ENCODE assay signal across 1 cellular context in the genomic region with DNA sequence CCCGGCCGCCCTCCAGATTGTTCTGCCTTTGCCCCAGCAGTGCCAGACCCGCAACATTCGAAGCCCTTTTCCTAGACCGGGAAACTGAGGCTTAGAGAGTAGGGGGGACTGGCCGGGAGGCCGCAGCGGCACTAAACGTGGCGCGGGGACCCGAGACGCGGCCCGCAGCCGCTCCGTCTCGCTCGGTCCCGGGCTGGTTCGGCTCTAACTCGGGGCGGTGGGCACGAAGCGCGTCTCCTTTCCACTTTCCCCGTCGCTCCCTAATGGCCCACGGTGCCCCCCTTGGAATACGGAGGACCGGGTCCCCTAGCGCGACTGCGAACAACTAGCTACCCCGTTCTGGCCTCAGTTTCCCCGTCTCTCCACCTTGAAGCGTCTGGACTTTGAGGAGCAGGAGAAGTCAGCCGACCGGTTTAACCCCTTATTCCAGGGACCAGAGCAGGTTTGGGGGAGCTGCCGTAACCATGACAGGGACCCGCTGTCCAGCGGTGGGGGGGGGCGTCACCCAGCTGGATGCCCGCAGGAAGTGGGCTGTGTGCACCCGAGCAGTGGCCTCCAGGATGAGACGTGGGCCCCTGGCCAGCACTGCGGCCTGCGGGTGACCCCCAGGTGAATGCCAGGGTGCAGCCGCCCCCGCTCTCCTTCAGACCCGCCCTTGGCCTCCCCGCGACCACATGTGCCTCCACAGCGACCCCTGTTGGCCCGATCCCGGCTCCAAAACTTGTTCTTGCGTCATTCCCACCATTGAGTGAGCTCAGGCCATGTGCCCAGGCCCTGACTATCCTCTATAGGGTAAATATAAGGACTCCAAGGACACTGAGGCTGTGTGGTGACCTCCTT.
TF ChIP-seq lines count a peak whose summit lies in the region.

No MANE protein-coding gene starts in this region.

TF ChIP-seq in HepG2, 621 proteins besides CTCF, POLR2A, EP300 and RAD21 (continued from another document and continues in another):
- peak; percentile 63 for TF ChIP-seq ZNF142 (CRISPR knock-in tag; IDR thresholded peaks at IDR 0.05)
- TF ChIP-seq ZNF841 (CRISPR knock-in tag; IDR thresholded peaks at IDR 0.05; ENCODE audit: borderline replicate concordance): no peak
- TF ChIP-seq ATF7-NPFF (CRISPR knock-in tag; IDR thresholded peaks at IDR 0.05; ENCODE audit: low read depth): no peak
- TF ChIP-seq UBTF (CRISPR knock-in tag; IDR thresholded peaks at IDR 0.05): peak; percentile 54
- peak; percentile 54; the same call in 1 of the 2 replicates for TF ChIP-seq NR2F2 (IDR thresholded peaks at IDR 0.05; ENCODE audit: borderline replicate concordance, low read depth)
- peak; percentile 97 for TF ChIP-seq MAX (IDR thresholded peaks at IDR 0.05)
- 0 out of 2 replicates have a peak, but pooled peaks have one; percentile 59 for TF ChIP-seq ZNF644 (CRISPR knock-in tag; IDR thresholded peaks at IDR 0.05; ENCODE audit: low read depth)
- peak; percentile 99 for TF ChIP-seq MYC (CRISPR knock-in tag; IDR thresholded peaks at IDR 0.05; ENCODE audit: borderline replicate concordance)
- peak; percentile 94 for TF ChIP-seq GATAD2A (CRISPR knock-in tag; IDR thresholded peaks at IDR 0.05)
- peak; percentile 34; the same call in 1 of the 2 replicates for TF ChIP-seq BHLHE40 (IDR thresholded peaks at IDR 0.05; ENCODE audit: low read length)
- no peak for TF ChIP-seq ZNF337 (CRISPR knock-in tag; IDR thresholded peaks at IDR 0.05; ENCODE audit: borderline replicate concordance, low read depth)
- peak; percentile 63 for TF ChIP-seq ARNT2 (CRISPR knock-in tag; IDR thresholded peaks at IDR 0.05; ENCODE audit: low read depth)
- TF ChIP-seq ZNF207 (IDR thresholded peaks at IDR 0.05; ENCODE audit: borderline replicate concordance): no peak
- no peak; the same call in 1 of the 2 replicates for TF ChIP-seq ZNF780A (CRISPR knock-in tag; IDR thresholded peaks at IDR 0.05)
- peak; percentile 97 for TF ChIP-seq RARA (CRISPR knock-in tag; IDR thresholded peaks at IDR 0.05)
- 0 out of 2 replicates have a peak, but pooled peaks have one; percentile 91 for TF ChIP-seq SIN3A (IDR thresholded peaks at IDR 0.05; ENCODE audit: borderline replicate concordance, low read depth, low read length)
- peak; percentile 72 for TF ChIP-seq BCL6 (CRISPR knock-in tag; IDR thresholded peaks at IDR 0.05)
- peak; percentile 66 for TF ChIP-seq PHF8 (CRISPR knock-in tag; IDR thresholded peaks at IDR 0.05)
- TF ChIP-seq DRAP1 (CRISPR knock-in tag; IDR thresholded peaks at IDR 0.05): peak; percentile 33; the same call in 1 of the 2 replicates
- peak; percentile 72 for TF ChIP-seq HOXD1 (CRISPR knock-in tag; IDR thresholded peaks at IDR 0.05)
- TF ChIP-seq ZNF124 (CRISPR knock-in tag; IDR thresholded peaks at IDR 0.05): peak; percentile 73; the same call in 1 of the 2 replicates
- TF ChIP-seq HMG20B (CRISPR knock-in tag; conservative IDR thresholded peaks at IDR 0.05): 0 out of 2 replicates have a peak, but pooled peaks have one; percentile 14
- TF ChIP-seq, protein P1, sequence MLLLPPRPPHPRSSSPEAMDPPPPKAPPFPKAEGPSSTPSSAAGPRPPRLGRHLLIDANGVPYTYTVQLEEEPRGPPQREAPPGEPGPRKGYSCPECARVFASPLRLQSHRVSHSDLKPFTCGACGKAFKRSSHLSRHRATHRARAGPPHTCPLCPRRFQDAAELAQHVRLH (CRISPR knock-in tag; IDR thresholded peaks at IDR 0.05; ENCODE audit: borderline replicate concordance, low read depth): 0 out of 2 replicates have a peak, but pooled peaks have one; percentile 61
- peak; percentile 89; the same call in 1 of the 2 replicates for TF ChIP-seq KDM2A (CRISPR knock-in tag; IDR thresholded peaks at IDR 0.05; ENCODE audit: borderline replicate concordance, low read depth)
- no peak; the same call in 1 of the 2 replicates for TF ChIP-seq ZNF772 (CRISPR knock-in tag; IDR thresholded peaks at IDR 0.05)
- no peak for TF ChIP-seq KAT2B (IDR thresholded peaks at IDR 0.05; ENCODE audit: borderline replicate concordance, low read depth, low read length)
- 0 out of 2 replicates have a peak, but pooled peaks have one; percentile 34 for TF ChIP-seq ZMAT3 (CRISPR knock-in tag; conservative IDR thresholded peaks at IDR 0.05)
- TF ChIP-seq, protein P2, sequence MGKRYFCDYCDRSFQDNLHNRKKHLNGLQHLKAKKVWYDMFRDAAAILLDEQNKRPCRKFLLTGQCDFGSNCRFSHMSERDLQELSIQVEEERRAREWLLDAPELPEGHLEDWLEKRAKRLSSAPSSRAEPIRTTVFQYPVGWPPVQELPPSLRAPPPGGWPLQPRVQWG (CRISPR knock-in tag; IDR thresholded peaks at IDR 0.05; ENCODE audit: borderline replicate concordance, low read depth): no peak
- TF ChIP-seq, protein P3, sequence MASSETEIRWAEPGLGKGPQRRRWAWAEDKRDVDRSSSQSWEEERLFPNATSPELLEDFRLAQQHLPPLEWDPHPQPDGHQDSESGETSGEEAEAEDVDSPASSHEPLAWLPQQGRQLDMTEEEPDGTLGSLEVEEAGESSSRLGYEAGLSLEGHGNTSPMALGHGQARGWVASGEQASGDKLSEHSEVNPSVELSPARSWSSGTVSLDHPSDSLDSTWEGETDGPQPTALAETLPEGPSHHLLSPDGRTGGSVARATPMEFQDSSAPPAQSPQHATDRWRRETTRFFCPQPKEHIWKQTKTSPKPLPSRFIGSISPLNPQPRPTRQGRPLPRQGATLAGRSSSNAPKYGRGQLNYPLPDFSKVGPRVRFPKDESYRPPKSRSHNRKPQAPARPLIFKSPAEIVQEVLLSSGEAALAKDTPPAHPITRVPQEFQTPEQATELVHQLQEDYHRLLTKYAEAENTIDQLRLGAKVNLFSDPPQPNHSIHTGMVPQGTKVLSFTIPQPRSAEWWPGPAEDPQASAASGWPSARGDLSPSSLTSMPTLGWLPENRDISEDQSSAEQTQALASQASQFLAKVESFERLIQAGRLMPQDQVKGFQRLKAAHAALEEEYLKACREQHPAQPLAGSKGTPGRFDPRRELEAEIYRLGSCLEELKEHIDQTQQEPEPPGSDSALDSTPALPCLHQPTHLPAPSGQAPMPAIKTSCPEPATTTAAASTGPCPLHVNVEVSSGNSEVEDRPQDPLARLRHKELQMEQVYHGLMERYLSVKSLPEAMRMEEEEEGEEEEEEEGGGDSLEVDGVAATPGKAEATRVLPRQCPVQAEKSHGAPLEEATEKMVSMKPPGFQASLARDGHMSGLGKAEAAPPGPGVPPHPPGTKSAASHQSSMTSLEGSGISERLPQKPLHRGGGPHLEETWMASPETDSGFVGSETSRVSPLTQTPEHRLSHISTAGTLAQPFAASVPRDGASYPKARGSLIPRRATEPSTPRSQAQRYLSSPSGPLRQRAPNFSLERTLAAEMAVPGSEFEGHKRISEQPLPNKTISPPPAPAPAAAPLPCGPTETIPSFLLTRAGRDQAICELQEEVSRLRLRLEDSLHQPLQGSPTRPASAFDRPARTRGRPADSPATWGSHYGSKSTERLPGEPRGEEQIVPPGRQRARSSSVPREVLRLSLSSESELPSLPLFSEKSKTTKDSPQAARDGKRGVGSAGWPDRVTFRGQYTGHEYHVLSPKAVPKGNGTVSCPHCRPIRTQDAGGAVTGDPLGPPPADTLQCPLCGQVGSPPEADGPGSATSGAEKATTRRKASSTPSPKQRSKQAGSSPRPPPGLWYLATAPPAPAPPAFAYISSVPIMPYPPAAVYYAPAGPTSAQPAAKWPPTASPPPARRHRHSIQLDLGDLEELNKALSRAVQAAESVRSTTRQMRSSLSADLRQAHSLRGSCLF (CRISPR knock-in tag; IDR thresholded peaks at IDR 0.05; ENCODE audit: borderline replicate concordance): peak; percentile 59; the same call in 1 of the 2 replicates
- no peak for TF ChIP-seq ZNF44 (CRISPR knock-in tag; IDR thresholded peaks at IDR 0.05)
- no peak for TF ChIP-seq XBP1 (CRISPR knock-in tag; IDR thresholded peaks at IDR 0.05)
- TF ChIP-seq ZNF232 (CRISPR knock-in tag; IDR thresholded peaks at IDR 0.05; ENCODE audit: borderline replicate concordance): peak; percentile 95
- TF ChIP-seq EED (CRISPR knock-in tag; IDR thresholded peaks at IDR 0.05): no peak
- peak; percentile 90 for TF ChIP-seq BRD4 (CRISPR knock-in tag; IDR thresholded peaks at IDR 0.05)
- peak; percentile 98 for TF ChIP-seq ATF2 (CRISPR knock-in tag; IDR thresholded peaks at IDR 0.05)
- TF ChIP-seq, protein P4, sequence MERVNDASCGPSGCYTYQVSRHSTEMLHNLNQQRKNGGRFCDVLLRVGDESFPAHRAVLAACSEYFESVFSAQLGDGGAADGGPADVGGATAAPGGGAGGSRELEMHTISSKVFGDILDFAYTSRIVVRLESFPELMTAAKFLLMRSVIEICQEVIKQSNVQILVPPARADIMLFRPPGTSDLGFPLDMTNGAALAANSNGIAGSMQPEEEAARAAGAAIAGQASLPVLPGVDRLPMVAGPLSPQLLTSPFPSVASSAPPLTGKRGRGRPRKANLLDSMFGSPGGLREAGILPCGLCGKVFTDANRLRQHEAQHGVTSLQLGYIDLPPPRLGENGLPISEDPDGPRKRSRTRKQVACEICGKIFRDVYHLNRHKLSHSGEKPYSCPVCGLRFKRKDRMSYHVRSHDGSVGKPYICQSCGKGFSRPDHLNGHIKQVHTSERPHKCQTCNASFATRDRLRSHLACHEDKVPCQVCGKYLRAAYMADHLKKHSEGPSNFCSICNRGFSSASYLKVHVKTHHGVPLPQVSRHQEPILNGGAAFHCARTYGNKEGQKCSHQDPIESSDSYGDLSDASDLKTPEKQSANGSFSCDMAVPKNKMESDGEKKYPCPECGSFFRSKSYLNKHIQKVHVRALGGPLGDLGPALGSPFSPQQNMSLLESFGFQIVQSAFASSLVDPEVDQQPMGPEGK (CRISPR knock-in tag; IDR thresholded peaks at IDR 0.05): peak; percentile 98
